Comparison of ENCODE assay signal across 16 cellular contexts in the genomic region with DNA sequence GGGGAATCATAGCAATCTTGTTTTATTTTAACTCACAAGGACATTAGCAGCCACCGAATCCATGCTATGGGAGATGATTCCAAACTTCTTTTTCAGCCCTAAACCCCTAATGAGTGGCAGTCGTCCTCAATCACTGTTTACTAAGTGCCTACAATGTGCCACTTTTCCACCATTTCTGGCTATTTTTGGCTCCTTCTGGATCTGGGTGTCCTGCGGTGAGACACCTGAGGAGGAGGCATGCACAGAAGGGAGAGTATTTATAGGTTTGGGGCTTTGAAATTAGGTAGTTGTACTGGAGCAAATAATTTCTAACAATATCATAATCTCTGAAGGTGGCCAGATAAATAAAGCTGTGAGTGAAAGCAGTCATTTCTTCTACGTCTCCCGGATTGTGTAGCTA.
A peak's percentile ranks its signal among the peaks of the same experiment; 100 is the strongest.
DNase-seq lines count a peak whose midpoint lies in the region; ATAC-seq and TF ChIP-seq lines count a peak whose summit lies in the region.
"Had no signal": no experiment of that assay in that cellular context is flagged by ENCODE, and none has a peak within 500 bp of the region (broad histone marks: within the 10 kb centered on the region; RNA-seq: fewer than 3 reads in every experiment).

No MANE protein-coding gene starts in this region.

- no peak for DNase-seq in activated naive CD4-positive, alpha-beta T cell treated with Interleukin-2 at 50 U/mL for 16 hours
- no peak for DNase-seq in GM23338 (ENCODE audit: low spot score)
- peak; percentile 94 for DNase-seq in cerebellar cortex (ENCODE audit: low spot score)
- DNase-seq in naive thymus-derived CD8-positive, alpha-beta T cell = no peak
- DNase-seq in NCI-H1694 treated with DMSO at 0.1 percent for 48 hours (lab: John Stamatoyannopoulos, UW) = no peak
- DNase-seq in GM03348 (ENCODE audit: low spot score) = no peak
- DNase-seq: ACHN; CD4-positive, CD25-positive, alpha-beta regulatory T cell; DMS79 treated with DMSO at 0.1 percent for 48 hours; GF-D8; GOT3 had no signal

- no peak overlapping the region for H3K4me2 ChIP-seq in GM23338
- H3K4me2 ChIP-seq: BLaER1 treated with 17β-estradiol and CSF1 and Interleukin-3, amounts not matched to agents 10 nM and 100 nM had no signal

- no peaks in the 10 kb centered on the region for H3K79me2 ChIP-seq in GM23338 (replicated peaks; ENCODE audit: insufficient read depth)

- no peaks in the 10 kb centered on the region for H3F3A ChIP-seq in GM23338 (replicated peaks; ENCODE audit: low read depth)

- no peak overlapping the region for H3K4me3 ChIP-seq in GM23338
- H3K4me3 ChIP-seq: BLaER1 treated with 17β-estradiol and CSF1 and Interleukin-3, amounts not matched to agents 10 nM and 100 nM; HAP-1 had no signal

- POLR2A ChIA-PET in naive thymus-derived CD8-positive, alpha-beta T cell (lab: Charles Lee) = interaction anchor here (0.5 to 11.8 kb wide), 4 partner anchors 24 to 1121 kb away, joined by 3 to 320 read pairs (median 3); partner anchors contain the start of gene BCL11B

- H3K27me3 Mint-ChIP-seq in activated naive CD4-positive, alpha-beta T cell treated with anti-CD3 and anti-CD28 coated beads, Interleukin-2, amount 50 U/mL, for 24 hours = no peaks in the 10 kb centered on the region
- H3K27me3 Mint-ChIP-seq in GM23338 (ENCODE audit: insufficient read depth, low read depth, poor library complexity) = peaks cover 2% of the 10 kb centered on the region
- no peaks in the 10 kb centered on the region for H3K27me3 Mint-ChIP-seq in naive thymus-derived CD8-positive, alpha-beta T cell
- H3K27me3 Mint-ChIP-seq: CD4-positive, CD25-positive, alpha-beta regulatory T cell; IgD-negative memory B cell had no signal

- no peak for TF ChIP-seq CTCF in GM23338 (conservative IDR thresholded peaks at IDR 0.05; ENCODE audit: low read depth in 2 of 2)

- peak overlapping the region; percentile 21 for H3K27ac Mint-ChIP-seq in activated naive CD4-positive, alpha-beta T cell treated with anti-CD3 and anti-CD28 coated beads, Interleukin-2, amount 50 U/mL, for 24 hours
- peak overlapping the region; percentile 84 for H3K27ac Mint-ChIP-seq in GM23338
- peak overlapping the region in 8 of 10 donors; percentile 10 to 97 (median 76) for H3K27ac Mint-ChIP-seq in naive thymus-derived CD8-positive, alpha-beta T cell
- H3K27ac Mint-ChIP-seq: IgD-negative memory B cell had no signal

- ATAC-seq in GM23338 (no peak), HG03108 (IDR thresholded peaks at IDR 0.05; ENCODE audit: unreplicated experiment) (no peak)
- no peak for ATAC-seq in naive thymus-derived CD8-positive, alpha-beta T cell

- H4K20me1 ChIP-seq in GM23338 (replicated peaks; ENCODE audit: insufficient read depth) = no peaks in the 10 kb centered on the region
- H4K20me1 ChIP-seq: BLaER1 treated with 17β-estradiol and CSF1 and Interleukin-3, amounts not matched to agents 10 nM and 100 nM had no signal

- peaks cover 16% of the 10 kb centered on the region for H3K9me3 Mint-ChIP-seq in activated naive CD4-positive, alpha-beta T cell treated with anti-CD3 and anti-CD28 coated beads, Interleukin-2, amount 50 U/mL, for 24 hours
- H3K9me3 Mint-ChIP-seq in GM23338 = no peaks in the 10 kb centered on the region
- H3K9me3 Mint-ChIP-seq in naive thymus-derived CD8-positive, alpha-beta T cell = peaks cover 0 to 4% (median 0%) of the 10 kb centered on the region in 9 donors

- peaks cover 7% of the 10 kb centered on the region for H3K36me3 Mint-ChIP-seq in activated naive CD4-positive, alpha-beta T cell treated with anti-CD3 and anti-CD28 coated beads, Interleukin-2, amount 50 U/mL, for 24 hours
- H3K36me3 Mint-ChIP-seq in GM23338 (ENCODE audit: low read depth) = no peaks in the 10 kb centered on the region
- peaks cover 9 to 18% (median 10%) of the 10 kb centered on the region in 3 donors for H3K36me3 Mint-ChIP-seq in naive thymus-derived CD8-positive, alpha-beta T cell
- H3K36me3 Mint-ChIP-seq: IgD-negative memory B cell had no signal

- peaks cover 72% of the 10 kb centered on the region for H3K4me1 Mint-ChIP-seq in activated naive CD4-positive, alpha-beta T cell treated with anti-CD3 and anti-CD28 coated beads, Interleukin-2, amount 50 U/mL, for 24 hours
- H3K4me1 Mint-ChIP-seq in GM23338 = peaks cover 18% of the 10 kb centered on the region; the same call in 2 of the 3 replicates
- peaks cover 46 to 72% (median 64%) of the 10 kb centered on the region in 4 donors for H3K4me1 Mint-ChIP-seq in naive thymus-derived CD8-positive, alpha-beta T cell
- H3K4me1 Mint-ChIP-seq: IgD-negative memory B cell had no signal

- no peaks in the 10 kb centered on the region for H3K36me3 ChIP-seq in GM23338 (ENCODE audit: insufficient read depth)
- H3K36me3 ChIP-seq: BLaER1 treated with 17β-estradiol and CSF1 and Interleukin-3, amounts not matched to agents 10 nM and 100 nM; HAP-1 had no signal

- no peak overlapping the region for H3K27ac ChIP-seq in GM23338 (ENCODE audit: low read depth)
- H3K27ac ChIP-seq: BLaER1 treated with 17β-estradiol and CSF1 and Interleukin-3, amounts not matched to agents 10 nM and 100 nM had no signal

- H3K4me3 Mint-ChIP-seq in activated naive CD4-positive, alpha-beta T cell treated with anti-CD3 and anti-CD28 coated beads, Interleukin-2, amount 50 U/mL, for 24 hours = no peak overlapping the region
- H3K4me3 Mint-ChIP-seq in GM23338 = no peak overlapping the region
- peak overlapping the region in 3 of 10 donors; percentile 13 to 43 (median 16) for H3K4me3 Mint-ChIP-seq in naive thymus-derived CD8-positive, alpha-beta T cell
- H3K4me3 Mint-ChIP-seq: CD4-positive, CD25-positive, alpha-beta regulatory T cell; IgD-negative memory B cell had no signal

- H3K4me1 ChIP-seq in GM23338 (ENCODE audit: insufficient read depth) = peaks cover 16% of the 10 kb centered on the region
- H3K4me1 ChIP-seq: BLaER1 treated with 17β-estradiol and CSF1 and Interleukin-3, amounts not matched to agents 10 nM and 100 nM; HAP-1 had no signal

- no peaks in the 10 kb centered on the region for H3K27me3 ChIP-seq in GM23338 (ENCODE audit: insufficient read depth)
- H3K27me3 ChIP-seq: BLaER1 treated with 17β-estradiol and CSF1 and Interleukin-3, amounts not matched to agents 10 nM and 100 nM had no signal

- H3K9me2 ChIP-seq in GM23338 (ENCODE audit: insufficient read depth) = no peaks in the 10 kb centered on the region

- peak overlapping the region; percentile 47; the same call in 1 of the 2 replicates for H2AFZ ChIP-seq in GM23338

TF ChIP-seq in GM23338, 12 proteins besides CTCF, POLR2A, EP300 and RAD21:
- TF ChIP-seq ZNF331 (CRISPR knock-in tag; IDR thresholded peaks at IDR 0.05; ENCODE audit: low read depth) (no peak), NANOG (IDR thresholded peaks at IDR 0.05; ENCODE audit: borderline replicate concordance) (no peak), EZH2 (IDR thresholded peaks at IDR 0.05; ENCODE audit: low read depth, unreplicated experiment) (no peak), POLR2AphosphoS5 (IDR thresholded peaks at IDR 0.05; ENCODE audit: low read depth) (no peak), ZNF114 (CRISPR knock-in tag; IDR thresholded peaks at IDR 0.05) (no peak)
TF ChIP-seq in GM23338: peak in this region for 0.

Comparison
In these comparisons a context has a peak if more than half of its experiments do, and no peak if none do; other contexts are left out.
1. H3K27ac Mint-ChIP-seq: peak in every context shown above with its lines; median percentile 84 in GM23338; 76 in naive thymus-derived CD8-positive, alpha-beta T cell; 21 in activated naive CD4-positive, alpha-beta T cell treated with anti-CD3 and anti-CD28 coated beads, Interleukin-2, amount 50 U/mL, for 24 hours.